10 cellular contexts compared by ENCODE assay signal in genomic region chr2:144456680-144457079, GRCh38.
DNase-seq lines count a peak whose midpoint lies in the region; ATAC-seq and TF ChIP-seq lines count a peak whose summit lies in the region.
"Had no signal": no experiment of that assay in that cellular context is flagged by ENCODE, and none has a peak within 500 bp of the region (broad histone marks: within the 10 kb centered on the region; RNA-seq: fewer than 3 reads in every experiment).

No MANE protein-coding gene starts in this region.

- peaks cover 82% of the 10 kb centered on the region for H3F3A ChIP-seq in GM23248 (ENCODE audit: insufficient read depth)

- WGBS in GM23248 (ENCODE audit: low coverage in 1 of 2, low lambda C conversion rate in 2 of 2, missing lambda C conversion rate in 2 of 2), 2 experiments: 0 to 3% methylated on average over 3 of the region's 3 CpGs
- WGBS in heart right ventricle, 2 donors: 13 to 20% methylated on average over 3 of the region's 3 CpGs

- in situ Hi-C loops in GM23248 (cut with MboI) (no loop called here), SK-MEL-5 (cut with HindIII; ENCODE audit: low pct_unique_long_range_greater_than_20kb, low sequenced_read_pairs) (no loop called here)

- peak; percentile 34 to 90 (median 53) for ATAC-seq in heart right ventricle
- ATAC-seq: HCT116 had no signal

- TF ChIP-seq CTCF in BJ (IDR thresholded peaks at IDR 0.05; ENCODE audit: insufficient read depth, low read depth, low read length): no peak
- no peak for TF ChIP-seq CTCF in heart right ventricle (IDR thresholded peaks at IDR 0.05)

- intact Hi-C loops in heart right ventricle (cut with DNase I): loop anchor here in 7 of 10 donors (5.0 to 10.0 kb wide), 5 partner anchors 46 to 58 kb away; no protein-coding TSS in a partner anchor

- POLR2A ChIA-PET in BJ (lab: Charles Lee): no interaction called here

- H3K4me3 ChIP-seq in BJ (ENCODE audit: low read depth, low read length) (no peak overlapping the region), GM23248 (no peak overlapping the region), heart right ventricle (no peak overlapping the region)
- H3K4me3 ChIP-seq: ascending aorta had no signal

- DNase-seq in BJ (ENCODE audit: low read depth): peak; percentile 44
- peak; percentile 99 for DNase-seq in GM23248
- DNase-seq in SK-MEL-5 (ENCODE audit: low read depth, low spot score): peak; percentile 35
- peak; percentile 15 to 29 for DNase-seq in heart right ventricle
- DNase-seq in stromal cell of bone marrow (ENCODE audit: low read depth): peak; percentile 91
- DNase-seq in NCI-H748 treated with DMSO at 0.1 percent for 48 hours (lab: John Stamatoyannopoulos, UW): no peak
- no peak for DNase-seq in activated CD4-positive, CD25-positive, alpha-beta regulatory T cell (lab: John Stamatoyannopoulos, UW)
- no peak for DNase-seq in activated naive CD4-positive, alpha-beta T cell (lab: John Stamatoyannopoulos, UW)

- H4K20me1 ChIP-seq in GM23248 (ENCODE audit: insufficient read depth): no peaks in the 10 kb centered on the region

- CTCF ChIA-PET in BJ (lab: Yijun Ruan, JAX): interaction anchor here (0.5 kb wide), 1 partner anchor 13 kb away, joined by 3 read pairs; no protein-coding TSS in a partner anchor

- H2AFZ ChIP-seq in GM23248: no peak overlapping the region

- no peaks in the 10 kb centered on the region for H3K36me3 ChIP-seq in BJ (ENCODE audit: control insufficient read depth, insufficient read depth, low read length)
- no peaks in the 10 kb centered on the region for H3K36me3 ChIP-seq in GM23248 (ENCODE audit: low read depth)
- H3K36me3 ChIP-seq in heart right ventricle: peaks cover 0 to 5% (median 0%) of the 10 kb centered on the region in 9 donors
- H3K36me3 ChIP-seq: ascending aorta had no signal

- peak overlapping the region; percentile 84 for H3K4me2 ChIP-seq in GM23248 (ENCODE audit: unreplicated experiment)

- peaks cover 72% of the 10 kb centered on the region for H3K79me2 ChIP-seq in GM23248 (ENCODE audit: insufficient read depth)

- H3K9me2 ChIP-seq in GM23248 (ENCODE audit: insufficient read depth): no peaks in the 10 kb centered on the region

- H3K27ac ChIP-seq in GM23248 (peak overlapping the region; percentile 89), heart right ventricle (peak overlapping the region in 7 of 10 donors; percentile 18 to 77 (median 26))

- peaks cover 84% of the 10 kb centered on the region for H3K4me1 ChIP-seq in GM23248 (ENCODE audit: insufficient read depth)
- peaks cover 4 to 100% (median 99%) of the 10 kb centered on the region in 9 donors for H3K4me1 ChIP-seq in heart right ventricle

- H3K27me3 ChIP-seq in BJ (ENCODE audit: control insufficient read depth, insufficient read depth, low read length) (no peaks in the 10 kb centered on the region), GM23248 (replicated peaks; ENCODE audit: insufficient read depth) (no peaks in the 10 kb centered on the region), heart right ventricle (no peaks in the 10 kb centered on the region)
- H3K27me3 ChIP-seq: ascending aorta had no signal

- H3K9me3 ChIP-seq in GM23248 (ENCODE audit: low read depth) (no peaks in the 10 kb centered on the region), heart right ventricle (no peaks in the 10 kb centered on the region)
- H3K9me3 ChIP-seq: ascending aorta had no signal

- H3K9ac ChIP-seq in GM23248: peak overlapping the region; percentile 73

Comparison
In these comparisons a context has a peak if more than half of its experiments do, and no peak if none do; other contexts are left out.
1. DNase-seq: peak in BJ (single experiment), GM23248 (single experiment), SK-MEL-5 (single experiment), heart right ventricle (2 of 2) and stromal cell of bone marrow (single experiment); none in NCI-H748 treated with DMSO at 0.1 percent for 48 hours (single experiment), activated CD4-positive, CD25-positive, alpha-beta regulatory T cell (0 of 4) and activated naive CD4-positive, alpha-beta T cell (0 of 4).